Comparison of ENCODE assay signal across 1 cellular context in the genomic region with DNA sequence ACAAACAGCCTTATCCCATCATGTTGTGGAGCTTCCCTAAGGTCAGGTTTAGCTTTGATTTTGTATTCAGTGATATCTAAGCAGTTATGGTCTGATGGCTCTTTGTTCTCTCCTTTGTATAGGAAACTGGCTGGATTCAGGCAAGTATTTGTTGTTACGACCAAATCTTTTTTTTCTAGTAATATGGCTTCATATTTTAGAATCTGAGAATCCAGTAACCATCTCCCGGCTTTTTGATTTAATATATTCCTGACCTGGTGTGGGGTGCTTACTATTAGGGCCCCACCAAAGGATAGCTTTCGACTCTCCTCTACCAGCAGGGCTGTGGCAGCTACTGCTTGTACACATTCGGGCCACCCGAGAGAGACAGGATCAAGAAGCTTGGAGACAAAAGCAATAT.
TF ChIP-seq lines count a peak whose summit lies in the region.

No MANE protein-coding gene starts in this region.

TF ChIP-seq in K562, 482 proteins besides CTCF, POLR2A, EP300 and RAD21:
- peak; percentile 62; the same call in 1 of the 2 replicates for TF ChIP-seq ZNF707 (CRISPR knock-in tag; conservative IDR thresholded peaks at IDR 0.05)
- no peak for TF ChIP-seq HNRNPH1 (optimal IDR thresholded peaks at IDR 0.05; ENCODE audit: low read depth, low read length)
- TF ChIP-seq HOXB6 (CRISPR knock-in tag; IDR thresholded peaks at IDR 0.05; ENCODE audit: borderline replicate concordance) = 0 out of 2 replicates have a peak, but pooled peaks have one; percentile 55
- TF ChIP-seq, protein P1, sequence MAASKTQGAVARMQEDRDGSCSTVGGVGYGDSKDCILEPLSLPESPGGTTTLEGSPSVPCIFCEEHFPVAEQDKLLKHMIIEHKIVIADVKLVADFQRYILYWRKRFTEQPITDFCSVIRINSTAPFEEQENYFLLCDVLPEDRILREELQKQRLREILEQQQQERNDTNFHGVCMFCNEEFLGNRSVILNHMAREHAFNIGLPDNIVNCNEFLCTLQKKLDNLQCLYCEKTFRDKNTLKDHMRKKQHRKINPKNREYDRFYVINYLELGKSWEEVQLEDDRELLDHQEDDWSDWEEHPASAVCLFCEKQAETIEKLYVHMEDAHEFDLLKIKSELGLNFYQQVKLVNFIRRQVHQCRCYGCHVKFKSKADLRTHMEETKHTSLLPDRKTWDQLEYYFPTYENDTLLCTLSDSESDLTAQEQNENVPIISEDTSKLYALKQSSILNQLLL (CRISPR knock-in tag; IDR thresholded peaks at IDR 0.05; ENCODE audit: borderline replicate concordance) = peak; percentile 96
- peak; percentile 48; the same call in 1 of the 2 replicates for TF ChIP-seq MTF1 (CRISPR knock-in tag; IDR thresholded peaks at IDR 0.05; ENCODE audit: borderline replicate concordance)
- TF ChIP-seq MCM7 (IDR thresholded peaks at IDR 0.05) = no peak
- TF ChIP-seq, protein P2, sequence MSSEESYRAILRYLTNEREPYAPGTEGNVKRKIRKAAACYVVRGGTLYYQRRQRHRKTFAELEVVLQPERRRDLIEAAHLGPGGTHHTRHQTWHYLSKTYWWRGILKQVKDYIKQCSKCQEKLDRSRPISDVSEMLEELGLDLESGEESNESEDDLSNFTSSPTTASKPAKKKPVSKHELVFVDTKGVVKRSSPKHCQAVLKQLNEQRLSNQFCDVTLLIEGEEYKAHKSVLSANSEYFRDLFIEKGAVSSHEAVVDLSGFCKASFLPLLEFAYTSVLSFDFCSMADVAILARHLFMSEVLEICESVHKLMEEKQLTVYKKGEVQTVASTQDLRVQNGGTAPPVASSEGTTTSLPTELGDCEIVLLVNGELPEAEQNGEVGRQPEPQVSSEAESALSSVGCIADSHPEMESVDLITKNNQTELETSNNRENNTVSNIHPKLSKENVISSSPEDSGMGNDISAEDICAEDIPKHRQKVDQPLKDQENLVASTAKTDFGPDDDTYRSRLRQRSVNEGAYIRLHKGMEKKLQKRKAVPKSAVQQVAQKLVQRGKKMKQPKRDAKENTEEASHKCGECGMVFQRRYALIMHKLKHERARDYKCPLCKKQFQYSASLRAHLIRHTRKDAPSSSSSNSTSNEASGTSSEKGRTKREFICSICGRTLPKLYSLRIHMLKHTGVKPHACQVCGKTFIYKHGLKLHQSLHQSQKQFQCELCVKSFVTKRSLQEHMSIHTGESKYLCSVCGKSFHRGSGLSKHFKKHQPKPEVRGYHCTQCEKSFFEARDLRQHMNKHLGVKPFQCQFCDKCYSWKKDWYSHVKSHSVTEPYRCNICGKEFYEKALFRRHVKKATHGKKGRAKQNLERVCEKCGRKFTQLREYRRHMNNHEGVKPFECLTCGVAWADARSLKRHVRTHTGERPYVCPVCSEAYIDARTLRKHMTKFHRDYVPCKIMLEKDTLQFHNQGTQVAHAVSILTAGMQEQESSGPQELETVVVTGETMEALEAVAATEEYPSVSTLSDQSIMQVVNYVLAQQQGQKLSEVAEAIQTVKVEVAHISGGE (CRISPR knock-in tag; IDR thresholded peaks at IDR 0.05) = peak in 1 of 3 experiments; percentile 56; a peak in 1 of 6 replicates
- TF ChIP-seq NFIX (CRISPR knock-in tag; IDR thresholded peaks at IDR 0.05; ENCODE audit: low read depth) = peak; percentile 56
- TF ChIP-seq SAP30 (IDR thresholded peaks at IDR 0.05; ENCODE audit: borderline replicate concordance, insufficient read depth, low read depth, low read length, poor library complexity, severe bottlenecking) = no peak
- TF ChIP-seq ZNF408 (CRISPR knock-in tag; IDR thresholded peaks at IDR 0.05; ENCODE audit: low read depth) = peak; percentile 87; the same call in 1 of the 2 replicates
- TF ChIP-seq ZNF140 (CRISPR knock-in tag; IDR thresholded peaks at IDR 0.05) = 0 out of 2 replicates have a peak, but pooled peaks have one; percentile 47
- TF ChIP-seq PPARD (CRISPR knock-in tag; IDR thresholded peaks at IDR 0.05) = 0 out of 2 replicates have a peak, but pooled peaks have one; percentile 54
